7 cellular contexts compared by ENCODE assay signal in the genomic region with DNA sequence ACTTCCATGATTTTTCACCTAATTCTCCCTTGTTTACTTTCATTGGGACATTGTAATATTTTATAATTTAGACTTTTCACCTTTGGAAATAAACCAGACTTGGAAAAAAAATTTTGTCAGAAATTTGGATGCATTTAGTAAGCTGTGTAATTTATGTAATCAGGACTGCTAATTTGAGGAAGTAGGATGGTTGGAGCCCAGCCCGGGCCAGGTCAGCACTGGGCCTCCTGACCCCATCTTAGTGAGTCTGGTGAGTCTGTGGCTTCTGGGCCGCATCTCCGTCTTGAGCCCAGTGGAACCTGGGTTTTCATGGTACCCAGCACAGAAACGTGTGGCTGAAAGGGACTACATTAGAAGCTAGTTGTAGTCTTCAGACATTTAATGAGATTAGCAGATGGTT.
"Had no signal": no experiment of that assay in that cellular context is flagged by ENCODE, and none has a peak within 500 bp of the region (broad histone marks: within the 10 kb centered on the region; RNA-seq: fewer than 3 reads in every experiment).

No MANE protein-coding gene starts in this region.

- H3K27ac ChIP-seq: GM23248, HL-60 had no signal

- FAIRE-seq: H54, HepG2 had no signal

- H3K4me3 ChIP-seq: GM23248 had no signal

- DNase-seq: GM23248, GOT3, H9, HCEC 1CT had no signal

- H3K9ac ChIP-seq: GM23248 had no signal

- ATAC-seq: HepG2 had no signal
